11 cellular contexts compared by ENCODE assay signal in genomic region chr9:93093081-93093448, GRCh38. TPM values are rescaled to one million over a fixed set of nuclear protein-coding genes. Genes with fewer than 3 reads are reported as not detected.
DNase-seq lines count a peak whose midpoint lies in the region; ATAC-seq and TF ChIP-seq lines count a peak whose summit lies in the region.
"Had no signal": no experiment of that assay in that cellular context is flagged by ENCODE, and none has a peak within 500 bp of the region (broad histone marks: within the 10 kb centered on the region; RNA-seq: fewer than 3 reads in every experiment).

No MANE protein-coding gene starts in this region.

- H3K9me3 Mint-ChIP-seq in CD8-positive, alpha-beta memory T cell = no peaks in the 10 kb centered on the region

- H3K27ac Mint-ChIP-seq in CD8-positive, alpha-beta memory T cell = peak overlapping the region in 7 of 8 donors; percentile 36 to 98 (median 88)

- no peaks in the 10 kb centered on the region for H3K36me3 ChIP-seq in CD8-positive, alpha-beta memory T cell (ENCODE audit: insufficient read depth, low read length)
- H3K36me3 ChIP-seq in SK-N-MC (ENCODE audit: insufficient read depth, low read length) = no peaks in the 10 kb centered on the region
- no peaks in the 10 kb centered on the region for H3K36me3 ChIP-seq in psoas muscle (ENCODE audit: insufficient read depth in 1 of 2, low read depth in 1 of 2)

- H3K27me3 ChIP-seq in CD8-positive, alpha-beta memory T cell (ENCODE audit: insufficient read depth, low read length, poor library complexity, severe bottlenecking) = no peaks in the 10 kb centered on the region
- H3K27me3 ChIP-seq in psoas muscle (ENCODE audit: insufficient read depth in 3 of 3, low read length in 2 of 3) = no peaks in the 10 kb centered on the region

- peaks cover 37% of the 10 kb centered on the region for H3K4me1 ChIP-seq in CD8-positive, alpha-beta memory T cell (ENCODE audit: insufficient read depth, low read length)
- peaks cover 14% of the 10 kb centered on the region for H3K4me1 ChIP-seq in psoas muscle

- H3K27me3 Mint-ChIP-seq in CD8-positive, alpha-beta memory T cell = no peaks in the 10 kb centered on the region

- peaks cover 46 to 69% (median 55%) of the 10 kb centered on the region in 3 donors for H3K4me1 Mint-ChIP-seq in CD8-positive, alpha-beta memory T cell

- H3K9ac ChIP-seq in SK-N-MC (ENCODE audit: insufficient read length) = no peak overlapping the region

- TF ChIP-seq CTCF in psoas muscle (IDR thresholded peaks at IDR 0.05) = no peak

- POLR2A ChIA-PET in CD8-positive, alpha-beta memory T cell (lab: Charles Lee) = interaction anchor here (0.7 kb wide), 1 partner anchor 69 kb away, joined by 6 read pairs; no protein-coding TSS in a partner anchor

- H3K4me3 ChIP-seq in CD8-positive, alpha-beta memory T cell (ENCODE audit: low read length) = no peak overlapping the region
- H3K4me3 ChIP-seq in SK-N-MC = no peak overlapping the region
- H3K4me3 ChIP-seq in psoas muscle = no peak overlapping the region

- WGBS in psoas muscle, 3 donors = 45 to 54% (median 49%) methylated on average over 4 of the region's 4 CpGs

- intact Hi-C loops in psoas muscle (cut with DNase I) = loop anchor here in 1 of 2 donors (10.0 kb wide), 2 partner anchors 88 to 362 kb away; partner anchors contain the start of genes FAM120A and FAM120AOS

- H3K9me3 ChIP-seq in CD8-positive, alpha-beta memory T cell (ENCODE audit: low read length) = no peaks in the 10 kb centered on the region
- H3K9me3 ChIP-seq in SK-N-MC (ENCODE audit: low read depth, low read length) (no peaks in the 10 kb centered on the region), psoas muscle (peaks cover 6% of the 10 kb centered on the region)

- peak overlapping the region in 3 of 7 donors; percentile 24 to 68 (median 30) for H3K4me3 Mint-ChIP-seq in CD8-positive, alpha-beta memory T cell

- peak in 1 of 5 donors; percentile 23 for DNase-seq in CD8-positive, alpha-beta memory T cell
- DNase-seq in SK-N-MC (ENCODE audit: low read depth, low spot score) (no peak), epithelial cell of prostate (ENCODE audit: low read depth, low spot score) (no peak), psoas muscle (no peak), SW 1271 (lab: John Stamatoyannopoulos, UW) (no peak), NCI-H82 (lab: John Stamatoyannopoulos, UW) (no peak)
- DNase-seq in stimulated activated CD4-positive, alpha-beta T cell treated with anti-CD3 and anti-CD28 coated beads, Interleukin-2, amount 100 ng/mL, for 24 hours = no peak

- H3K36me3 Mint-ChIP-seq in CD8-positive, alpha-beta memory T cell = peaks cover 0 to 20% (median 6%) of the 10 kb centered on the region in 3 donors

- ATAC-seq in psoas muscle = no peak
- no peak for ATAC-seq in HG03196 (IDR thresholded peaks at IDR 0.05; ENCODE audit: unreplicated experiment)
- ATAC-seq: SK-N-SH treated with all-trans-retinoic acid at 6 μM for 48 hours had no signal

- H3K27ac ChIP-seq in CD8-positive, alpha-beta memory T cell (ENCODE audit: low read depth, low read length) = no peak overlapping the region
- H3K27ac ChIP-seq in SK-N-MC = 0 out of 2 replicates have a peak overlapping the region, but pooled peaks have one; percentile 25
- H3K27ac ChIP-seq in epithelial cell of prostate = peak overlapping the region; percentile 72
- H3K27ac ChIP-seq in psoas muscle = peak overlapping the region; percentile 55

- CTCF ChIA-PET in CD8-positive, alpha-beta memory T cell (lab: Charles Lee) = no interaction called here

RNA-seq across cellular contexts. Expression of gene CARD19, which starts 3.0 kb away (rescaled TPM):
- total RNA-seq in CD8-positive, alpha-beta memory T cell = 10 to 100 TPM; 43.2 to 43.6 TPM
- 66.4 TPM for polyA plus RNA-seq in CD8-positive, alpha-beta memory T cell
- 10 to 100 TPM; 27.9 to 46.7 (median 38.2) TPM for total RNA-seq in psoas muscle
- polyA plus RNA-seq in psoas muscle = 10 to 100 TPM; 62.1 to 86.3 (median 66.1) TPM

RNA-seq across cellular contexts. Expression of gene SUSD3, which starts 34.6 kb away (rescaled TPM):
- total RNA-seq in CD8-positive, alpha-beta memory T cell = 10 to 100 TPM; 11.3 to 12.3 TPM
- polyA plus RNA-seq in CD8-positive, alpha-beta memory T cell = 103 TPM
- under 1 TPM in 2 of 4 donors, not detected in 2; 0.34 to 0.54 TPM for total RNA-seq in psoas muscle
- under 1 TPM; 0.13 to 0.65 (median 0.31) TPM for polyA plus RNA-seq in psoas muscle
- total RNA-seq: HT1080, lung microvascular endothelial cell had no signal

RNA-seq across cellular contexts. Expression of gene NINJ1, which starts 41.0 kb away (rescaled TPM):
- 10 to 100 TPM; 59.9 to 62.9 TPM for total RNA-seq in CD8-positive, alpha-beta memory T cell
- 103 TPM for polyA plus RNA-seq in CD8-positive, alpha-beta memory T cell
- 10 to 100 TPM; 17.8 to 24.8 (median 21.2) TPM for total RNA-seq in psoas muscle
- 10 to 100 TPM; 19.2 to 40.1 (median 22.8) TPM for polyA plus RNA-seq in psoas muscle

Comparison
In these comparisons a context has a peak if more than half of its experiments do, and no peak if none do; other contexts are left out.
1. RNA of gene SUSD3, which starts 34.6 kb away (total RNA-seq): 11.3 to 12.3 TPM in CD8-positive, alpha-beta memory T cell; 0.34 to 0.54 TPM in psoas muscle; every median in the first group is over 4 times any median in the second.